ENCODE assay signal across 13 cellular contexts in genomic region chr9:109417054-109417453, GRCh38.
A peak's percentile ranks its signal among the peaks of the same experiment; 100 is the strongest.
DNase-seq lines count a peak whose midpoint lies in the region; ATAC-seq and TF ChIP-seq lines count a peak whose summit lies in the region.
"Had no signal": no experiment of that assay in that cellular context is flagged by ENCODE, and none has a peak within 500 bp of the region (broad histone marks: within the 10 kb centered on the region; RNA-seq: fewer than 3 reads in every experiment).

No MANE protein-coding gene starts in this region.

- H2BK20ac ChIP-seq in IMR-90 (ENCODE audit: low read depth, low read length) = no peak overlapping the region

- no peak overlapping the region for H4K8ac ChIP-seq in IMR-90 (ENCODE audit: low read depth in 2 of 2, low read length in 2 of 2)

- no peak overlapping the region for H3K4me3 ChIP-seq in BLaER1
- H3K4me3 ChIP-seq in IMR-90 (ENCODE audit: insufficient read depth, low read depth, low read length) = no peak overlapping the region
- H3K4me3 ChIP-seq in mucosa of descending colon = no peak overlapping the region

- no peak overlapping the region for H2AK9ac ChIP-seq in IMR-90 (replicated peaks; ENCODE audit: low read depth, low read length, poor library complexity)

- no peak overlapping the region for H3K4me3 Mint-ChIP-seq in WTC11
- H3K4me3 Mint-ChIP-seq: dendritic cell treated with granulocyte-macrophage colony-stimulating factor and Interleukin-4, amounts not matched to agents 40 ng/mL and 50 ng/mL, for 4 days had no signal

- H3K27me3 Mint-ChIP-seq in WTC11 (ENCODE audit: low read depth) = no peaks in the 10 kb centered on the region

- no peak overlapping the region for H3K23ac ChIP-seq in IMR-90 (ENCODE audit: low read depth, low read length)

- WGBS in IMR-90 (ENCODE audit: extremely low coverage in 2 of 2, insufficient read length in 1 of 2), 2 experiments = 33% methylated on average over 4 of the region's 8 CpGs; no CpG with 5 or more reads in 1 of the 2 experiments

- no peak overlapping the region for H3K14ac ChIP-seq in IMR-90 (replicated peaks; ENCODE audit: low read depth, low read length)

- no peak overlapping the region for H2BK120ac ChIP-seq in IMR-90 (ENCODE audit: low read depth, low read length)

- in situ Hi-C loops in IMR-90 (cut with MboI; ENCODE audit: low sequenced_read_pairs) = no loop called here

- TF ChIP-seq CTCF in IMR-90 (conservative IDR thresholded peaks at IDR 0.05; ENCODE audit: low read depth, low read length) = no peak
- TF ChIP-seq CTCF in WTC11 (IDR thresholded peaks at IDR 0.05) = no peak
- no peak for TF ChIP-seq CTCF in mucosa of descending colon (IDR thresholded peaks at IDR 0.05)

- H3K27me3 ChIP-seq in BLaER1 (no peaks in the 10 kb centered on the region), IMR-90 (ENCODE audit: control insufficient read depth, insufficient read depth, low read length) (no peaks in the 10 kb centered on the region)
- H3K27me3 ChIP-seq: foreskin keratinocyte had no signal

- H4K91ac ChIP-seq in IMR-90 (ENCODE audit: insufficient read depth, low read depth, low read length) = no peak overlapping the region

- TF ChIP-seq RAD21 in IMR-90 (IDR thresholded peaks at IDR 0.05; ENCODE audit: low read length) = no peak

- peaks cover 99% of the 10 kb centered on the region for H3K4me1 ChIP-seq in BLaER1
- no peaks in the 10 kb centered on the region for H3K4me1 ChIP-seq in IMR-90 (ENCODE audit: control insufficient read depth, insufficient read depth, low read length)
- no peaks in the 10 kb centered on the region for H3K4me1 ChIP-seq in mucosa of descending colon (ENCODE audit: low read depth)
- H3K4me1 ChIP-seq: foreskin keratinocyte had no signal

- peak overlapping the region; percentile 70; the same call in 1 of the 2 replicates for H3K9ac ChIP-seq in BLaER1
- no peak overlapping the region for H3K9ac ChIP-seq in IMR-90 (ENCODE audit: low read depth, low read length)

- H2BK15ac ChIP-seq in IMR-90 (ENCODE audit: low read depth, low read length) = no peak overlapping the region

- no peak for TF ChIP-seq POLR2A in IMR-90 (IDR thresholded peaks at IDR 0.05; ENCODE audit: low read depth, low read length)

- no peaks in the 10 kb centered on the region for H4K20me1 ChIP-seq in BLaER1
- no peaks in the 10 kb centered on the region for H4K20me1 ChIP-seq in IMR-90 (ENCODE audit: insufficient read depth, low read length)

- no peaks in the 10 kb centered on the region for H3K9me3 ChIP-seq in BLaER1
- H3K9me3 ChIP-seq in IMR-90 (ENCODE audit: control insufficient read depth, insufficient read depth, low read length) = no peaks in the 10 kb centered on the region
- no peaks in the 10 kb centered on the region for H3K9me3 ChIP-seq in mucosa of descending colon

- peak; percentile 10 for DNase-seq in IMR-90
- DNase-seq in WTC11 (ENCODE audit: low spot score) = no peak
- DNase-seq in mucosa of descending colon = peak in 1 of 3 donors; percentile 34
- no peak for DNase-seq in dermis blood vessel endothelial cell
- no peak for DNase-seq in retina
- DNase-seq: foreskin keratinocyte, Karpas-422, NCI-H2171 had no signal

- H3K27ac Mint-ChIP-seq in WTC11 = 0 out of 2 replicates have a peak overlapping the region, but pooled peaks have one; percentile 34
- H3K27ac Mint-ChIP-seq: CD14-positive monocyte; dendritic cell treated with granulocyte-macrophage colony-stimulating factor and Interleukin-4, amounts not matched to agents 40 ng/mL and 50 ng/mL, for 4 days had no signal

- H3K36me3 ChIP-seq in BLaER1 (no peaks in the 10 kb centered on the region), IMR-90 (ENCODE audit: control insufficient read depth, insufficient read depth, low read length) (no peaks in the 10 kb centered on the region), mucosa of descending colon (ENCODE audit: low read depth) (no peaks in the 10 kb centered on the region)

- H3K36me3 Mint-ChIP-seq in WTC11 = no peaks in the 10 kb centered on the region
- H3K36me3 Mint-ChIP-seq: CD14-positive monocyte had no signal

- H2AK5ac ChIP-seq in IMR-90 (ENCODE audit: low read depth, low read length) = no peak overlapping the region

- H3K4me2 ChIP-seq in BLaER1 (peak overlapping the region; percentile 87), IMR-90 (ENCODE audit: low read depth, low read length) (no peak overlapping the region)

- no peaks in the 10 kb centered on the region for H3K9me3 Mint-ChIP-seq in WTC11
- H3K9me3 Mint-ChIP-seq: CD14-positive monocyte; dendritic cell treated with granulocyte-macrophage colony-stimulating factor and Interleukin-4, amounts not matched to agents 40 ng/mL and 50 ng/mL, for 4 days had no signal

- H4K5ac ChIP-seq in IMR-90 (ENCODE audit: low read depth, low read length) = no peak overlapping the region

- H3K18ac ChIP-seq in IMR-90 (ENCODE audit: low read depth, low read length) = no peak overlapping the region

- H3K4me1 Mint-ChIP-seq in WTC11 = peaks cover 32% of the 10 kb centered on the region
- H3K4me1 Mint-ChIP-seq: CD14-positive monocyte had no signal

- H3K79me1 ChIP-seq in IMR-90 (ENCODE audit: low read depth in 1 of 2, low read length in 2 of 2) = no peaks in the 10 kb centered on the region

- ATAC-seq in IMR-90 (ENCODE audit: low read depth) = 0 out of 2 replicates have a peak, but pooled peaks have one; percentile 14
- ATAC-seq in WTC11 = no peak
- ATAC-seq in mucosa of descending colon = peak; percentile 96
- no peak for ATAC-seq in GM21786 (IDR thresholded peaks at IDR 0.05; ENCODE audit: unreplicated experiment)
- no peak for ATAC-seq in GM19023 (IDR thresholded peaks at IDR 0.05; ENCODE audit: unreplicated experiment)
- ATAC-seq: foreskin keratinocyte had no signal

- H3K4ac ChIP-seq in IMR-90 (ENCODE audit: low read depth, low read length) = no peak overlapping the region

- no peaks in the 10 kb centered on the region for H3K9me1 ChIP-seq in IMR-90 (ENCODE audit: insufficient read depth, low read length)

- dilution Hi-C loops in IMR-90 (cut with HindIII; ENCODE audit: low sequenced_read_pairs, unreplicated experiment) = no loop called here

- H2AFZ ChIP-seq in IMR-90 (replicated peaks; ENCODE audit: low read length, poor library complexity) = no peak overlapping the region

- no peak overlapping the region for H3K56ac ChIP-seq in IMR-90 (ENCODE audit: extremely low read depth, insufficient read depth, low read length)

- POLR2A ChIA-PET in IMR-90 (lab: Charles Lee; ENCODE audit: unreplicated experiment) = no interaction called here
- POLR2A ChIA-PET in WTC11 (lab: Charles Lee) = no interaction called here

- BruUV-seq in IMR-90 (replicated peaks; lab: Mats Ljungman, UMichigan) = no TSS peak

- intact Hi-C loops in IMR-90 (cut with micrococcal nuclease) = no loop called here
- intact Hi-C loops in mucosa of descending colon (cut with DNase I, micrococcal nuclease) = no loop called here

- peak overlapping the region; percentile 93 for H3K27ac ChIP-seq in BLaER1
- H3K27ac ChIP-seq in IMR-90 (ENCODE audit: insufficient read depth, low read length) = no peak overlapping the region
- H3K27ac ChIP-seq: foreskin keratinocyte had no signal

- CTCF ChIA-PET in IMR-90 (lab: Yijun Ruan, JAX) (no interaction called here), WTC11 (lab: Charles Lee) (no interaction called here)

- no peak overlapping the region for H2BK5ac ChIP-seq in IMR-90 (ENCODE audit: low read depth, low read length, poor library complexity, severe bottlenecking)

TF ChIP-seq in IMR-90, 13 proteins besides CTCF, POLR2A, EP300 and RAD21 (continues in another document):
- TF ChIP-seq NFE2L2 (IDR thresholded peaks at IDR 0.05; ENCODE audit: low read depth, low read length) (no peak), ELK1 (IDR thresholded peaks at IDR 0.05; ENCODE audit: borderline replicate concordance, low read depth, low read length) (no peak), CHD1 (IDR thresholded peaks at IDR 0.05; ENCODE audit: low read depth, low read length) (no peak), BHLHE40 (IDR thresholded peaks at IDR 0.05; ENCODE audit: low read depth, low read length) (no peak), RFX5 (IDR thresholded peaks at IDR 0.05; ENCODE audit: low read depth, low read length) (no peak), RCOR1 (IDR thresholded peaks at IDR 0.05; ENCODE audit: insufficient replicate concordance, low read length) (no peak), MXI1 (IDR thresholded peaks at IDR 0.05; ENCODE audit: borderline replicate concordance, low read depth, low read length) (no peak), CEBPB (IDR thresholded peaks at IDR 0.05; ENCODE audit: low read depth, low read length) (no peak)

TF ChIP-seq in WTC11, 78 proteins besides CTCF, POLR2A, EP300 and RAD21:
- TF ChIP-seq, protein P1, sequence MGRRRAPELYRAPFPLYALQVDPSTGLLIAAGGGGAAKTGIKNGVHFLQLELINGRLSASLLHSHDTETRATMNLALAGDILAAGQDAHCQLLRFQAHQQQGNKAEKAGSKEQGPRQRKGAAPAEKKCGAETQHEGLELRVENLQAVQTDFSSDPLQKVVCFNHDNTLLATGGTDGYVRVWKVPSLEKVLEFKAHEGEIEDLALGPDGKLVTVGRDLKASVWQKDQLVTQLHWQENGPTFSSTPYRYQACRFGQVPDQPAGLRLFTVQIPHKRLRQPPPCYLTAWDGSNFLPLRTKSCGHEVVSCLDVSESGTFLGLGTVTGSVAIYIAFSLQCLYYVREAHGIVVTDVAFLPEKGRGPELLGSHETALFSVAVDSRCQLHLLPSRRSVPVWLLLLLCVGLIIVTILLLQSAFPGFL (CRISPR knock-in tag; IDR thresholded peaks at IDR 0.05; ENCODE audit: borderline replicate concordance) = no peak
- no peak for TF ChIP-seq NR2C2 (CRISPR knock-in tag; IDR thresholded peaks at IDR 0.05)
- TF ChIP-seq ZNF317 (CRISPR knock-in tag; IDR thresholded peaks at IDR 0.05; ENCODE audit: borderline replicate concordance, low read depth) = no peak

Comparison
In these comparisons a context has a peak if more than half of its experiments do, and no peak if none do; other contexts are left out.
1. ATAC-seq: peak in IMR-90 (single experiment) and mucosa of descending colon (single experiment); none in WTC11 (single experiment), GM21786 (single experiment) and GM19023 (single experiment).